ENCODE assay signal across 1 cellular context in the genomic region with DNA sequence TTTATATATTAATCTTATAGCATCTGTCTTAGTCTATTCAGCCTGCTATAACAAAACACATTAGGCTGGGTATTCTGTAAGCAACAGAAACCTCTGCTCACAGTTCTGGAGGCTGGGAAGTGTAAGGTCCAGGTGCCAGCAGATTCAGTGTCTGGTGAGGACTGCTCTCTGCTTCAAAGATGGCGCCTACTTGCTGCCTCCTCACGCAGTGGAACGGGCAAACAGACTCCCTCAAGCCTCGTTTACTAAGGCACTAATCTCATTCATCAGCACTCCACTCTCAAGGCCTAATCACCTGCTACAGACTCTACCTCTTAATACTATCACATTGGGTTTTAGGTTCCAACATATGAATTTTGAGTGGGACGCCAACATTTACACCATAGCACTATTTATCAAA.
TF ChIP-seq lines count a peak whose summit lies in the region.

No MANE protein-coding gene starts in this region.

TF ChIP-seq in GM23338, 12 proteins besides CTCF, POLR2A, EP300 and RAD21 (continued from another document):
- TF ChIP-seq, protein P1, sequence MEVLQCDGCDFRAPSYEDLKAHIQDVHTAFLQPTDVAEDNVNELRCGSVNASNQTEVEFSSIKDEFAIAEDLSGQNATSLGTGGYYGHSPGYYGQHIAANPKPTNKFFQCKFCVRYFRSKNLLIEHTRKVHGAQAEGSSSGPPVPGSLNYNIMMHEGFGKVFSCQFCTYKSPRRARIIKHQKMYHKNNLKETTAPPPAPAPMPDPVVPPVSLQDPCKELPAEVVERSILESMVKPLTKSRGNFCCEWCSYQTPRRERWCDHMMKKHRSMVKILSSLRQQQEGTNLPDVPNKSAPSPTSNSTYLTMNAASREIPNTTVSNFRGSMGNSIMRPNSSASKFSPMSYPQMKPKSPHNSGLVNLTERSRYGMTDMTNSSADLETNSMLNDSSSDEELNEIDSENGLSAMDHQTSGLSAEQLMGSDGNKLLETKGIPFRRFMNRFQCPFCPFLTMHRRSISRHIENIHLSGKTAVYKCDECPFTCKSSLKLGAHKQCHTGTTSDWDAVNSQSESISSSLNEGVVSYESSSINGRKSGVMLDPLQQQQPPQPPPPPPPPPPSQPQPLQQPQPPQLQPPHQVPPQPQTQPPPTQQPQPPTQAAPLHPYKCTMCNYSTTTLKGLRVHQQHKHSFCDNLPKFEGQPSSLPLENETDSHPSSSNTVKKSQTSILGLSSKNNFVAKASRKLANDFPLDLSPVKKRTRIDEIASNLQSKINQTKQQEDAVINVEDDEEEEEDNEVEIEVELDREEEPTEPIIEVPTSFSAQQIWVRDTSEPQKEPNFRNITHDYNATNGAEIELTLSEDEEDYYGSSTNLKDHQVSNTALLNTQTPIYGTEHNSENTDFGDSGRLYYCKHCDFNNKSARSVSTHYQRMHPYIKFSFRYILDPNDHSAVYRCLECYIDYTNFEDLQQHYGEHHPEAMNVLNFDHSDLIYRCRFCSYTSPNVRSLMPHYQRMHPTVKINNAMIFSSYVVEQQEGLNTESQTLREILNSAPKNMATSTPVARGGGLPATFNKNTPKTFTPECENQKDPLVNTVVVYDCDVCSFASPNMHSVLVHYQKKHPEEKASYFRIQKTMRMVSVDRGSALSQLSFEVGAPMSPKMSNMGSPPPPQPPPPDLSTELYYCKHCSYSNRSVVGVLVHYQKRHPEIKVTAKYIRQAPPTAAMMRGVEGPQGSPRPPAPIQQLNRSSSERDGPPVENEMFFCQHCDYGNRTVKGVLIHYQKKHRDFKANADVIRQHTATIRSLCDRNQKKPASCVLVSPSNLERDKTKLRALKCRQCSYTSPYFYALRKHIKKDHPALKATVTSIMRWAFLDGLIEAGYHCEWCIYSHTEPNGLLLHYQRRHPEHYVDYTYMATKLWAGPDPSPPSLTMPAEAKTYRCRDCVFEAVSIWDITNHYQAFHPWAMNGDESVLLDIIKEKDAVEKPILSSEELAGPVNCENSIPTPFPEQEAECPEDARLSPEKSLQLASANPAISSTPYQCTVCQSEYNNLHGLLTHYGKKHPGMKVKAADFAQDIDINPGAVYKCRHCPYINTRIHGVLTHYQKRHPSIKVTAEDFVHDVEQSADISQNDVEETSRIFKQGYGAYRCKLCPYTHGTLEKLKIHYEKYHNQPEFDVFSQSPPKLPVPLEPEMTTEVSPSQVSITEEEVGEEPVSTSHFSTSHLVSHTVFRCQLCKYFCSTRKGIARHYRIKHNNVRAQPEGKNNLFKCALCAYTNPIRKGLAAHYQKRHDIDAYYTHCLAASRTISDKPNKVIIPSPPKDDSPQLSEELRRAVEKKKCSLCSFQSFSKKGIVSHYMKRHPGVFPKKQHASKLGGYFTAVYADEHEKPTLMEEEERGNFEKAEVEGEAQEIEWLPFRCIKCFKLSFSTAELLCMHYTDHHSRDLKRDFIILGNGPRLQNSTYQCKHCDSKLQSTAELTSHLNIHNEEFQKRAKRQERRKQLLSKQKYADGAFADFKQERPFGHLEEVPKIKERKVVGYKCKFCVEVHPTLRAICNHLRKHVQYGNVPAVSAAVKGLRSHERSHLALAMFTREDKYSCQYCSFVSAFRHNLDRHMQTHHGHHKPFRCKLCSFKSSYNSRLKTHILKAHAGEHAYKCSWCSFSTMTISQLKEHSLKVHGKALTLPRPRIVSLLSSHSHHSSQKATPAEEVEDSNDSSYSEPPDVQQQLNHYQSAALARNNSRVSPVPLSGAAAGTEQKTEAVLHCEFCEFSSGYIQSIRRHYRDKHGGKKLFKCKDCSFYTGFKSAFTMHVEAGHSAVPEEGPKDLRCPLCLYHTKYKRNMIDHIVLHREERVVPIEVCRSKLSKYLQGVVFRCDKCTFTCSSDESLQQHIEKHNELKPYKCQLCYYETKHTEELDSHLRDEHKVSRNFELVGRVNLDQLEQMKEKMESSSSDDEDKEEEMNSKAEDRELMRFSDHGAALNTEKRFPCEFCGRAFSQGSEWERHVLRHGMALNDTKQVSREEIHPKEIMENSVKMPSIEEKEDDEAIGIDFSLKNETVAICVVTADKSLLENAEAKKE (CRISPR knock-in tag; IDR thresholded peaks at IDR 0.05): no peak
- TF ChIP-seq, protein P2, sequence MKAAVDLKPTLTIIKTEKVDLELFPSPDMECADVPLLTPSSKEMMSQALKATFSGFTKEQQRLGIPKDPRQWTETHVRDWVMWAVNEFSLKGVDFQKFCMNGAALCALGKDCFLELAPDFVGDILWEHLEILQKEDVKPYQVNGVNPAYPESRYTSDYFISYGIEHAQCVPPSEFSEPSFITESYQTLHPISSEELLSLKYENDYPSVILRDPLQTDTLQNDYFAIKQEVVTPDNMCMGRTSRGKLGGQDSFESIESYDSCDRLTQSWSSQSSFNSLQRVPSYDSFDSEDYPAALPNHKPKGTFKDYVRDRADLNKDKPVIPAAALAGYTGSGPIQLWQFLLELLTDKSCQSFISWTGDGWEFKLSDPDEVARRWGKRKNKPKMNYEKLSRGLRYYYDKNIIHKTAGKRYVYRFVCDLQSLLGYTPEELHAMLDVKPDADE (IDR thresholded peaks at IDR 0.05): no peak
- TF ChIP-seq POLR2AphosphoS5 (IDR thresholded peaks at IDR 0.05; ENCODE audit: low read depth): no peak
- no peak for TF ChIP-seq CREB1 (CRISPR knock-in tag; IDR thresholded peaks at IDR 0.05; ENCODE audit: low read depth)
- no peak for TF ChIP-seq JUNB (IDR thresholded peaks at IDR 0.05; ENCODE audit: unreplicated experiment)
- no peak for TF ChIP-seq ZNF331 (CRISPR knock-in tag; IDR thresholded peaks at IDR 0.05; ENCODE audit: low read depth)
